Comparison of ENCODE assay signal across 15 cellular contexts in genomic region chr1:59768752-59769411, GRCh38. TPM values are rescaled to one million over a fixed set of nuclear protein-coding genes. Genes with fewer than 3 reads are reported as not detected.
DNase-seq lines count a peak whose midpoint lies in the region; ATAC-seq and TF ChIP-seq lines count a peak whose summit lies in the region.
"Had no signal": no experiment of that assay in that cellular context is flagged by ENCODE, and none has a peak within 500 bp of the region (broad histone marks: within the 10 kb centered on the region; RNA-seq: fewer than 3 reads in every experiment).

No MANE protein-coding gene starts in this region.

- TF ChIP-seq CTCF in endothelial cell (IDR thresholded peaks at IDR 0.05; ENCODE audit: unreplicated experiment) (no peak), stomach (IDR thresholded peaks at IDR 0.05) (no peak), transverse colon (IDR thresholded peaks at IDR 0.05) (no peak), tibial nerve (IDR thresholded peaks at IDR 0.05) (no peak)

- H3K9me3 Mint-ChIP-seq in endothelial cell (ENCODE audit: unreplicated experiment): no peaks in the 10 kb centered on the region
- H3K9me3 Mint-ChIP-seq: activated CD4-positive, alpha-beta T cell treated with anti-CD3 and anti-CD28 coated beads, Interleukin-2, amount 10 ng/mL, durations not matched to agents 7 days and 5 days; activated T-cell treated with anti-CD3 and anti-CD28 coated beads, Interleukin-2, amount 50 U/mL, for 4 hours; CD4-positive, alpha-beta T cell; natural killer cell had no signal

- H3K4me3 ChIP-seq in stomach: no peak overlapping the region
- H3K4me3 ChIP-seq in transverse colon: no peak overlapping the region
- no peak overlapping the region for H3K4me3 ChIP-seq in tibial nerve

- H3K4me1 ChIP-seq in stomach: peaks cover 6 to 19% (median 9%) of the 10 kb centered on the region in 4 donors
- H3K4me1 ChIP-seq in transverse colon: no peaks in the 10 kb centered on the region
- no peaks in the 10 kb centered on the region for H3K4me1 ChIP-seq in tibial nerve

- peaks cover 26% of the 10 kb centered on the region for H3K4me1 Mint-ChIP-seq in endothelial cell (ENCODE audit: unreplicated experiment)
- H3K4me1 Mint-ChIP-seq: natural killer cell had no signal

- no peak for ATAC-seq in SK-N-SH treated with all-trans-retinoic acid at 6 μM for 48 hours
- ATAC-seq: activated T-cell treated with anti-CD3 and anti-CD28 coated beads, Interleukin-2, amount 50 U/mL, for 4 hours; natural killer cell had no signal

- no peak for TF ChIP-seq POLR2A in stomach (IDR thresholded peaks at IDR 0.05)
- TF ChIP-seq POLR2A in transverse colon (IDR thresholded peaks at IDR 0.05): no peak
- TF ChIP-seq POLR2A in tibial nerve (IDR thresholded peaks at IDR 0.05): no peak

- H3K36me3 Mint-ChIP-seq in endothelial cell (ENCODE audit: low read depth, unreplicated experiment): no peaks in the 10 kb centered on the region
- H3K36me3 Mint-ChIP-seq: natural killer cell had no signal

- H3K4me3 Mint-ChIP-seq in endothelial cell (ENCODE audit: unreplicated experiment): peak overlapping the region; percentile 0
- H3K4me3 Mint-ChIP-seq: activated CD4-positive, alpha-beta T cell treated with anti-CD3 and anti-CD28 coated beads, Interleukin-2, amount 10 ng/mL, durations not matched to agents 7 days and 5 days; activated T-cell treated with anti-CD3 and anti-CD28 coated beads, Interleukin-2, amount 50 U/mL, for 4 hours; CD4-positive, alpha-beta T cell; natural killer cell had no signal

- H3K27me3 ChIP-seq in stomach (no peaks in the 10 kb centered on the region), transverse colon (no peaks in the 10 kb centered on the region), tibial nerve (no peaks in the 10 kb centered on the region)

- intact Hi-C loops in stomach (cut with DNase I; ENCODE audit: low total_unique reads): no loop called here
- intact Hi-C loops in transverse colon (cut with DNase I; ENCODE audit: low total_unique reads): no loop called here

- in situ Hi-C loops in transverse colon (cut with MboI; ENCODE audit: low pct_ligation_motif_present in 1 of 4, low pct_unique_long_range_greater_than_20kb in 1 of 4, low sequenced_read_pairs in 3 of 4): loop anchor here in 1 of 4 donors (25.0 kb wide), 1 partner anchor 1257 kb away; no protein-coding TSS in a partner anchor

- DNase-seq in NCI-H2107 treated with DMSO at 0.1 percent for 48 hours (lab: John Stamatoyannopoulos, UW; ENCODE audit: unreplicated experiment): peak; percentile 85
- no peak for DNase-seq in NCI-H2107 (lab: John Stamatoyannopoulos, UW)
- DNase-seq in NCI-H146 treated with DMSO at 0.1 percent for 48 hours (lab: John Stamatoyannopoulos, UW; ENCODE audit: unreplicated experiment): peak; percentile 85
- DNase-seq in endothelial cell (ENCODE audit: low spot score): no peak
- DNase-seq in stomach: peak; percentile 31
- no peak for DNase-seq in transverse colon
- DNase-seq in tibial nerve (ENCODE audit: low spot score in 2 of 2): no peak
- DNase-seq: activated CD4-positive, alpha-beta T cell treated with anti-CD3 and anti-CD28 coated beads, Interleukin-2, amount 10 ng/mL, durations not matched to agents 7 days and 5 days; activated T-cell treated with anti-CD3 and anti-CD28 coated beads, Interleukin-2, amount 50 U/mL, for 4 hours; CD4-positive, alpha-beta T cell; GDM1; natural killer cell; SHP77 treated with DMSO at 0.1 percent for 48 hours had no signal

- H3K36me3 ChIP-seq in stomach: no peaks in the 10 kb centered on the region
- H3K36me3 ChIP-seq in transverse colon: no peaks in the 10 kb centered on the region
- H3K36me3 ChIP-seq in tibial nerve: no peaks in the 10 kb centered on the region

- H3K9me3 ChIP-seq in stomach (no peaks in the 10 kb centered on the region), transverse colon (no peaks in the 10 kb centered on the region), tibial nerve (no peaks in the 10 kb centered on the region)

- WGBS in stomach, 5 donors: 47 to 67% (median 56%) methylated on average over 5 of the region's 5 CpGs
- 49 to 76% methylated on average over 4 to 5 of the region's 5 CpGs for WGBS in transverse colon (ENCODE audit: low coverage in 1 of 2), 2 donors
- 90 to 95% methylated on average over 5 of the region's 5 CpGs for WGBS in tibial nerve, 2 donors

- TF ChIP-seq EP300 in stomach (IDR thresholded peaks at IDR 0.05) (no peak), transverse colon (IDR thresholded peaks at IDR 0.05; ENCODE audit: low read depth) (no peak), tibial nerve (IDR thresholded peaks at IDR 0.05) (no peak)

- no peaks in the 10 kb centered on the region for H3K27me3 Mint-ChIP-seq in endothelial cell (ENCODE audit: unreplicated experiment)
- H3K27me3 Mint-ChIP-seq: activated CD4-positive, alpha-beta T cell treated with anti-CD3 and anti-CD28 coated beads, Interleukin-2, amount 10 ng/mL, durations not matched to agents 7 days and 5 days; CD4-positive, alpha-beta T cell had no signal

- H3K27ac Mint-ChIP-seq in endothelial cell (ENCODE audit: unreplicated experiment): no peak overlapping the region
- H3K27ac Mint-ChIP-seq: activated CD4-positive, alpha-beta T cell treated with anti-CD3 and anti-CD28 coated beads, Interleukin-2, amount 10 ng/mL, durations not matched to agents 7 days and 5 days; CD4-positive, alpha-beta T cell; natural killer cell had no signal

- H3K27ac ChIP-seq in stomach: peak overlapping the region; percentile 23 to 66 (median 36)
- H3K27ac ChIP-seq in transverse colon: no peak overlapping the region
- no peak overlapping the region for H3K27ac ChIP-seq in tibial nerve

TF ChIP-seq in SK-N-SH treated with all-trans-retinoic acid at 6 μM for 48 hours, 23 proteins besides CTCF, POLR2A, EP300 and RAD21:
- TF ChIP-seq CSRNP3 (CRISPR knock-in tag; IDR thresholded peaks at IDR 0.05): no peak
- no peak for TF ChIP-seq POU6F1 (CRISPR knock-in tag; IDR thresholded peaks at IDR 0.05; ENCODE audit: borderline replicate concordance, low read depth)
- no peak for TF ChIP-seq ZFP3 (CRISPR knock-in tag; IDR thresholded peaks at IDR 0.05)
- no peak for TF ChIP-seq ZC3H10 (CRISPR knock-in tag; IDR thresholded peaks at IDR 0.05)
- TF ChIP-seq ZNF565 (CRISPR knock-in tag; conservative IDR thresholded peaks at IDR 0.05; ENCODE audit: low read depth): no peak

RNA-seq across cellular contexts. Expression of gene HOOK1, which starts 45.9 kb away (rescaled TPM):
- total RNA-seq in endothelial cell (ENCODE audit: unreplicated experiment) (8.2 TPM), stomach (10 to 100 TPM in 2 of 5 donors, 1 to 10 TPM in 3; 1.8 to 41.9 (median 6.2) TPM), transverse colon (10 to 100 TPM in 3 of 4 donors, 1 to 10 TPM in 1; 7.8 to 42.9 (median 26.6) TPM), tibial nerve (under 1 TPM; under 0.01 to 0.87 (median 0.61) TPM)
- polyA plus RNA-seq in stomach: 10 to 100 TPM in 1 of 3 donors, 1 to 10 TPM in 2; 7.0 to 11.3 (median 7.2) TPM
- total RNA-seq: A172 had no signal

Comparison
In these comparisons a context has a peak if more than half of its experiments do, and no peak if none do; other contexts are left out.
1. DNase-seq: peak in NCI-H2107 treated with DMSO at 0.1 percent for 48 hours (single experiment), NCI-H146 treated with DMSO at 0.1 percent for 48 hours (single experiment) and stomach (single experiment); none in NCI-H2107 (single experiment), endothelial cell (single experiment), transverse colon (single experiment) and tibial nerve (0 of 2).
2. H3K27ac ChIP-seq: peak in stomach (5 of 5); none in transverse colon (0 of 4) and tibial nerve (0 of 4).